Comparison of ENCODE assay signal across 8 cellular contexts in genomic region chr2:112726487-112727190, GRCh38. TPM values are rescaled to one million over a fixed set of nuclear protein-coding genes. Genes with fewer than 3 reads are reported as not detected.
DNase-seq lines count a peak whose midpoint lies in the region; ATAC-seq and TF ChIP-seq lines count a peak whose summit lies in the region.

No MANE protein-coding gene starts in this region.

- H3K27me3 ChIP-seq in OCI-LY1 (ENCODE audit: insufficient read depth, low read length), result no peaks in the 10 kb centered on the region

- ATAC-seq in GM21576 (IDR thresholded peaks at IDR 0.05; ENCODE audit: unreplicated experiment), result peak; percentile 67

- H3K36me3 ChIP-seq in OCI-LY1 (ENCODE audit: insufficient read depth, low read length), result no peaks in the 10 kb centered on the region

- H3K9ac ChIP-seq in OCI-LY1 (ENCODE audit: low read length), result no peak overlapping the region

- no peak overlapping the region for H3K4me3 ChIP-seq in OCI-LY1 (ENCODE audit: low read depth, low read length, poor library complexity, severe bottlenecking)

- H3K9me3 ChIP-seq in OCI-LY1 (ENCODE audit: low read length), result no peaks in the 10 kb centered on the region

- no peaks in the 10 kb centered on the region for H4K20me1 ChIP-seq in OCI-LY1 (ENCODE audit: insufficient read depth, low read length)

- no peaks in the 10 kb centered on the region for H3F3A ChIP-seq in OCI-LY1 (ENCODE audit: insufficient read depth, low read length)

- H3K27ac Mint-ChIP-seq in IgD-negative memory B cell, result peak overlapping the region in 2 of 3 donors; percentile 30 to 59

- H3K36me3 Mint-ChIP-seq in IgD-negative memory B cell, result no peaks in the 10 kb centered on the region

- TF ChIP-seq CTCF in OCI-LY1 (IDR thresholded peaks at IDR 0.05; ENCODE audit: low read length), result peak; percentile 92

- H3K27me3 Mint-ChIP-seq in IgD-negative memory B cell, result peaks cover 2% of the 10 kb centered on the region

- DNase-seq in DMS153 treated with DMSO at 0.1 percent for 48 hours (lab: John Stamatoyannopoulos, UW; ENCODE audit: unreplicated experiment) (peak; percentile 87), epithelial cell of prostate (ENCODE audit: low read depth, low spot score) (peak; percentile 64), myocyte (ENCODE audit: low read depth) (peak; percentile 89)
- DNase-seq in activated CD8-positive, alpha-beta memory T cell treated with anti-CD3 and anti-CD28 coated beads, Interleukin-2, amount 50 U/mL, for 24 hours (ENCODE audit: extremely low read depth), result peak; percentile 66
- DNase-seq in stimulated activated CD8-positive, alpha-beta memory T cell treated with anti-CD3 and anti-CD28 coated beads, Interleukin-7, amount 100 ng/mL, for 24 hours (ENCODE audit: low read depth), result peak; percentile 74

- no peak overlapping the region for H3K4me2 ChIP-seq in OCI-LY1 (ENCODE audit: low read length)

- no peaks in the 10 kb centered on the region for H3K79me2 ChIP-seq in OCI-LY1 (ENCODE audit: insufficient read depth, low read length)

- peaks cover 4% of the 10 kb centered on the region for H3K4me1 ChIP-seq in OCI-LY1 (ENCODE audit: insufficient read depth, low read length, severe bottlenecking)

- H3K27ac ChIP-seq in OCI-LY1 (ENCODE audit: low read depth, low read length, poor library complexity, severe bottlenecking) (no peak overlapping the region), epithelial cell of prostate (peak overlapping the region; percentile 80)

- no peak overlapping the region for H2AFZ ChIP-seq in OCI-LY1 (ENCODE audit: low read length)

- peak overlapping the region in 1 of 4 donors; percentile 32 for H3K4me3 Mint-ChIP-seq in IgD-negative memory B cell

- no peaks in the 10 kb centered on the region for H3K9me2 ChIP-seq in OCI-LY1 (ENCODE audit: low read depth, low read length)

- H3K4me1 Mint-ChIP-seq in IgD-negative memory B cell, result peaks cover 1 to 13% (median 6%) of the 10 kb centered on the region in 3 donors

- H3K9me3 Mint-ChIP-seq in IgD-negative memory B cell, result no peaks in the 10 kb centered on the region

RNA-seq across cellular contexts. Expression of gene NT5DC4, which starts 5.8 kb away (rescaled TPM):
- not detected for polyA plus RNA-seq in IgD-negative memory B cell
- total RNA-seq in myocyte, result not detected in 2 replicates
- polyA plus RNA-seq in myocyte (2012), result not detected

RNA-seq across cellular contexts. Expression of gene CKAP2L, which starts 37.8 kb away (rescaled TPM):
- polyA plus RNA-seq in IgD-negative memory B cell, result not detected
- total RNA-seq in myocyte, result 0.05 and 2.0 TPM in 2 replicates
- polyA plus RNA-seq in myocyte (2012), result 0.08 TPM

RNA-seq across cellular contexts. Expression of gene IL1A, which starts 57.7 kb away (rescaled TPM):
- not detected for polyA plus RNA-seq in IgD-negative memory B cell
- total RNA-seq in myocyte, result not detected in 2 replicates
- not detected for polyA plus RNA-seq in myocyte (2012)
